9 cellular contexts compared by ENCODE assay signal in genomic region chr10:71548494-71548846, GRCh38.
DNase-seq lines count a peak whose midpoint lies in the region; ATAC-seq and TF ChIP-seq lines count a peak whose summit lies in the region.
"Had no signal": no experiment of that assay in that cellular context is flagged by ENCODE, and none has a peak within 500 bp of the region (broad histone marks: within the 10 kb centered on the region; RNA-seq: fewer than 3 reads in every experiment).

No MANE protein-coding gene starts in this region.

- intact Hi-C loops in Right ventricle myocardium inferior (cut with DNase I) (no loop called here), cardiac septum (cut with DNase I) (loop anchor here (5.0 kb wide), 1 partner anchor 219 kb away; no protein-coding TSS in a partner anchor), upper lobe of right lung (cut with DNase I) (no loop called here)

- H3K36me3 ChIP-seq in fibroblast of lung (ENCODE audit: control insufficient read depth, insufficient read depth, low read length) (no peaks in the 10 kb centered on the region), upper lobe of right lung (no peaks in the 10 kb centered on the region)

- H3K9ac ChIP-seq in fibroblast of lung (ENCODE audit: insufficient read depth, low read length) = no peak overlapping the region

- H2AFZ ChIP-seq in fibroblast of lung (ENCODE audit: low read length) = no peak overlapping the region

- TF ChIP-seq CTCF in fibroblast of lung (conservative IDR thresholded peaks at IDR 0.05 in 1 of 2, IDR thresholded peaks at IDR 0.05 in 1 of 2; ENCODE audit: low read depth in 1 of 2, low read length in 2 of 2) (peak; percentile 25 to 32), upper lobe of right lung (IDR thresholded peaks at IDR 0.05) (peak; percentile 28)

- no peak overlapping the region for H3K4me2 ChIP-seq in fibroblast of lung (ENCODE audit: extremely low read depth, insufficient read depth, low read length)

- H3K4me3 ChIP-seq in fibroblast of lung (replicated peaks in 1 of 4; ENCODE audit: control extremely low read depth in 1 of 4, insufficient read depth in 1 of 4, low read depth in 3 of 4, low read length in 4 of 4) = no peak overlapping the region
- no peak overlapping the region for H3K4me3 ChIP-seq in upper lobe of right lung

- H3K27me3 ChIP-seq in fibroblast of lung (ENCODE audit: control insufficient read depth, insufficient read depth, low read length) (peaks cover 3% of the 10 kb centered on the region), upper lobe of right lung (no peaks in the 10 kb centered on the region)

- H3K27ac ChIP-seq in fibroblast of lung (ENCODE audit: insufficient read depth, low read length) = no peak overlapping the region
- no peak overlapping the region for H3K27ac ChIP-seq in upper lobe of right lung

- H3K79me2 ChIP-seq in fibroblast of lung (ENCODE audit: control insufficient read depth, insufficient read depth, low read length) = no peaks in the 10 kb centered on the region

- H3K9me3 ChIP-seq in fibroblast of lung (ENCODE audit: control insufficient read depth, insufficient read depth, low read depth, low read length) (no peaks in the 10 kb centered on the region), upper lobe of right lung (no peaks in the 10 kb centered on the region)

- peak; percentile 32 for DNase-seq in Right ventricle myocardium inferior (ENCODE audit: missing footprints)
- DNase-seq in cardiac septum (ENCODE audit: low spot score) = no peak
- peak; percentile 49 for DNase-seq in RPMI8226
- no peak for DNase-seq in fibroblast of lung (ENCODE audit: low read depth in 2 of 2)
- no peak for DNase-seq in upper lobe of right lung
- no peak for DNase-seq in NCI-H446 (lab: John Stamatoyannopoulos, UW)
- DNase-seq: activated gamma-delta T cell treated with Interleukin-2 at 50 U/mL for 16 hours had no signal

- H3K4me1 ChIP-seq in fibroblast of lung (ENCODE audit: control insufficient read depth, extremely low read depth, insufficient read depth, low read length) = no peaks in the 10 kb centered on the region
- peaks cover 3% of the 10 kb centered on the region for H3K4me1 ChIP-seq in upper lobe of right lung

- no peak for ATAC-seq in Right ventricle myocardium inferior
- peak; percentile 67 for ATAC-seq in upper lobe of right lung
- ATAC-seq in HG03139 (IDR thresholded peaks at IDR 0.05; ENCODE audit: unreplicated experiment) = no peak
- no peak for ATAC-seq in HG02623 (IDR thresholded peaks at IDR 0.05; ENCODE audit: unreplicated experiment)

- H4K20me1 ChIP-seq in fibroblast of lung (ENCODE audit: control insufficient read depth, extremely low read depth, insufficient read depth, low read length) = no peaks in the 10 kb centered on the region

Comparison
In these comparisons a context has a peak if more than half of its experiments do, and no peak if none do; other contexts are left out.
1. DNase-seq: peak in Right ventricle myocardium inferior (single experiment) and RPMI8226 (single experiment); none in cardiac septum (single experiment), fibroblast of lung (0 of 2), upper lobe of right lung (single experiment) and NCI-H446 (0 of 2).